23 cellular contexts compared by ENCODE assay signal in genomic region chr3:142861926-142862325, GRCh38. TPM values are rescaled to one million over a fixed set of nuclear protein-coding genes. Genes with fewer than 3 reads are reported as not detected.
"Had no signal": no experiment of that assay in that cellular context is flagged by ENCODE, and none has a peak within 500 bp of the region (broad histone marks: within the 10 kb centered on the region; RNA-seq: fewer than 3 reads in every experiment).

No MANE protein-coding gene starts in this region.

- H3K27me3 ChIP-seq: heart left ventricle, neural progenitor cell had no signal

- H3K4me3 ChIP-seq: coronary artery, gastroesophageal sphincter, heart left ventricle, left lung, lung, neural progenitor cell, spleen, thoracic aorta, upper lobe of right lung had no signal

- H3K9ac ChIP-seq: neural progenitor cell had no signal

- H3K4me2 ChIP-seq: neural progenitor cell had no signal

- H2AFZ ChIP-seq: neural progenitor cell had no signal

- H3K27ac ChIP-seq: coronary artery, epithelial cell of prostate, gastroesophageal sphincter, heart left ventricle, left lung, neural progenitor cell, spleen, thoracic aorta, upper lobe of right lung had no signal

- H3K36me3 ChIP-seq: gastroesophageal sphincter, heart left ventricle, left lung, neural progenitor cell, spleen, thoracic aorta, upper lobe of right lung had no signal

- DNase-seq: activated CD4-positive, alpha-beta memory T cell treated with anti-CD3 and anti-CD28 coated beads for 36 hours; activated CD4-positive, alpha-beta T cell treated with anti-CD3 and anti-CD28 coated beads for 48 hours; activated effector memory CD4-positive, alpha-beta T cell treated with anti-CD3 and anti-CD28 coated beads, Interleukin-2, amount 50 U/mL, for 16 hours; activated naive CD4-positive, alpha-beta T cell treated with anti-CD3 and anti-CD28 coated beads, Interleukin-2, amount 10 ng/mL, durations not matched to agents 7 days and 5 days; activated T-cell treated with anti-CD3 and anti-CD28 coated beads, Interleukin-2, amount 50 U/mL, for 72 hours; amygdala; cerebellar nuclear complex; heart left ventricle; kidney glomerular epithelial cell; left lung; naive thymus-derived CD8-positive, alpha-beta T cell; retina; spleen; stimulated activated CD4-positive, alpha-beta T cell treated with anti-CD3 and anti-CD28 coated beads, Interleukin-4, amount 100 ng/mL, for 1 hour; stimulated activated naive CD4-positive, alpha-beta T cell; T-helper 9 cell; upper lobe of right lung had no signal

- H3K9me3 ChIP-seq: gastroesophageal sphincter, heart left ventricle, left lung, spleen, thoracic aorta, upper lobe of right lung had no signal

- H3K4me1 ChIP-seq: gastroesophageal sphincter, upper lobe of right lung had no signal

RNA-seq across cellular contexts. Expression of gene PCOLCE2, which starts 27.0 kb away (rescaled TPM):
- total RNA-seq: activated T-cell treated with anti-CD3 and anti-CD28 coated beads, Interleukin-2, amount 50 U/mL, for 72 hours; naive thymus-derived CD8-positive, alpha-beta T cell had no signal
- polyA plus RNA-seq: naive thymus-derived CD8-positive, alpha-beta T cell had no signal
